In genomic region chr6:4788953-4789584, GRCh38 we compare ENCODE assay signal across 9 cellular contexts. TPM values are rescaled to one million over a fixed set of nuclear protein-coding genes. Genes with fewer than 3 reads are reported as not detected.
DNase-seq lines count a peak whose midpoint lies in the region; ATAC-seq and TF ChIP-seq lines count a peak whose summit lies in the region.
"Had no signal": no experiment of that assay in that cellular context is flagged by ENCODE, and none has a peak within 500 bp of the region (broad histone marks: within the 10 kb centered on the region; RNA-seq: fewer than 3 reads in every experiment).

No MANE protein-coding gene starts in this region.

- DNase-seq in H7 (peak; percentile 42), natural killer cell (no peak), NCI-H82 (lab: John Stamatoyannopoulos, UW) (no peak), Right ventricle myocardium superior (no peak), lower lobe of right lung (no peak), mucosa of gallbladder (ENCODE audit: low spot score) (no peak)
- DNase-seq: hippocampal formation had no signal

- H3K4me1 ChIP-seq in lower lobe of right lung, result peaks cover 6% of the 10 kb centered on the region

- H3K27me3 ChIP-seq in H7 (ENCODE audit: control insufficient read depth, insufficient read depth, low read length) (peaks cover 20% of the 10 kb centered on the region), lower lobe of right lung (ENCODE audit: low read depth) (no peaks in the 10 kb centered on the region)

- H3K4me3 ChIP-seq in H7 (ENCODE audit: insufficient read depth, low read depth, low read length) (no peak overlapping the region), lower lobe of right lung (no peak overlapping the region)

- TF ChIP-seq CTCF in natural killer cell (IDR thresholded peaks at IDR 0.05) (no peak), lower lobe of right lung (IDR thresholded peaks at IDR 0.05) (no peak)

- H3K9me3 Mint-ChIP-seq in natural killer cell, result no peaks in the 10 kb centered on the region

- ATAC-seq in GM18868 (IDR thresholded peaks at IDR 0.05; ENCODE audit: unreplicated experiment) (peak; percentile 97), HG03469 (IDR thresholded peaks at IDR 0.05; ENCODE audit: unreplicated experiment) (peak; percentile 84), natural killer cell (no peak), Right ventricle myocardium superior (ENCODE audit: poor library complexity) (no peak), lower lobe of right lung (no peak)

- intact Hi-C loops in natural killer cell (cut with micrococcal nuclease), result no loop called here
- intact Hi-C loops in Right ventricle myocardium superior (cut with DNase I), result no loop called here
- intact Hi-C loops in lower lobe of right lung (cut with DNase I), result no loop called here

- no peaks in the 10 kb centered on the region for H3K27me3 Mint-ChIP-seq in natural killer cell (ENCODE audit: low read depth in 2 of 2)

- peak overlapping the region; percentile 89 for H3K4me3 Mint-ChIP-seq in natural killer cell

- H3K27ac Mint-ChIP-seq in natural killer cell, result peak overlapping the region; percentile 89 to 90

- H3K27ac ChIP-seq in lower lobe of right lung, result no peak overlapping the region

- no peaks in the 10 kb centered on the region for H3K9me3 ChIP-seq in lower lobe of right lung

- peaks cover 58 to 60% of the 10 kb centered on the region in 2 donors for H3K4me1 Mint-ChIP-seq in natural killer cell

- H3K36me3 ChIP-seq in H7 (replicated peaks; ENCODE audit: control insufficient read depth, insufficient read depth, low read length) (no peaks in the 10 kb centered on the region), lower lobe of right lung (no peaks in the 10 kb centered on the region)

- no peaks in the 10 kb centered on the region for H3K36me3 Mint-ChIP-seq in natural killer cell

RNA-seq across cellular contexts. Expression of gene CDYL, which starts 12.9 kb away (rescaled TPM):
- total RNA-seq in H7 (2014; rRNA removed; shearing (Covaris generic)), result 49.3 and 65.6 TPM in 2 replicates
- 100 to 1,000 TPM in 1 of 3 donors, 10 to 100 TPM in 2; 81.3 to 101 (median 83.8) TPM for total RNA-seq in natural killer cell
- total RNA-seq in Right ventricle myocardium superior, result 27.2 TPM
- 40.5 TPM for total RNA-seq in lower lobe of right lung
- 30.4 TPM for total RNA-seq in mucosa of gallbladder

Comparison
In these comparisons a context has a peak if more than half of its experiments do, and no peak if none do; other contexts are left out.
1. ATAC-seq: peak in GM18868 (single experiment) and HG03469 (single experiment); none in natural killer cell (0 of 3), Right ventricle myocardium superior (single experiment) and lower lobe of right lung (0 of 2).